Comparison of ENCODE assay signal across 9 cellular contexts in genomic region chr13:74027161-74027779, GRCh38.
DNase-seq lines count a peak whose midpoint lies in the region; ATAC-seq and TF ChIP-seq lines count a peak whose summit lies in the region.
"Had no signal": no experiment of that assay in that cellular context is flagged by ENCODE, and none has a peak within 500 bp of the region (broad histone marks: within the 10 kb centered on the region; RNA-seq: fewer than 3 reads in every experiment).

No MANE protein-coding gene starts in this region.

- peaks cover 8% of the 10 kb centered on the region for H3K36me3 ChIP-seq in CD8-positive, alpha-beta memory T cell (ENCODE audit: insufficient read depth, low read length)
- H3K36me3 ChIP-seq in colonic mucosa = no peaks in the 10 kb centered on the region

- peak overlapping the region; percentile 73 to 92 (median 85) for H3K4me3 Mint-ChIP-seq in CD8-positive, alpha-beta memory T cell
- H3K4me3 Mint-ChIP-seq in activated CD8-positive, alpha-beta T cell treated with anti-CD3 and anti-CD28 coated beads, Interleukin-2, amount 10 ng/mL, durations not matched to agents 7 days and 5 days = peak overlapping the region; percentile 71

- intact Hi-C loops in colonic mucosa (cut with DNase I) = no loop called here

- H3K36me3 Mint-ChIP-seq in CD8-positive, alpha-beta memory T cell = peaks cover 14 to 17% (median 15%) of the 10 kb centered on the region in 3 donors
- peaks cover 38% of the 10 kb centered on the region for H3K36me3 Mint-ChIP-seq in activated CD8-positive, alpha-beta T cell treated with anti-CD3 and anti-CD28 coated beads, Interleukin-2, amount 10 ng/mL, durations not matched to agents 7 days and 5 days (ENCODE audit: low read depth)

- no peak for DNase-seq in CD8-positive, alpha-beta memory T cell
- DNase-seq in activated CD8-positive, alpha-beta T cell treated with anti-CD3 and anti-CD28 coated beads, Interleukin-2, amount 10 ng/mL, durations not matched to agents 7 days and 5 days = no peak
- DNase-seq in colonic mucosa (no peak), NCI-H748 treated with DMSO at 0.1 percent for 48 hours (lab: John Stamatoyannopoulos, UW) (no peak), OCI-M1 (lab: John Stamatoyannopoulos, UW) (no peak)
- no peak for DNase-seq in activated CD8-positive, alpha-beta memory T cell treated with anti-CD3 and anti-CD28 coated beads, Interleukin-2, amount 50 U/mL, for 4 hours
- DNase-seq: DMS79 had no signal

- CTCF ChIA-PET in CD8-positive, alpha-beta memory T cell (lab: Charles Lee) = interaction anchor here (0.7 to 1.5 kb wide), 7 partner anchors 11 to 260 kb away, joined by 3 to 10 read pairs (median 3); no protein-coding TSS in a partner anchor
- CTCF ChIA-PET in activated CD8-positive, alpha-beta T cell treated with anti-CD3 and anti-CD28 coated beads, Interleukin-2, amount 10 ng/mL, durations not matched to agents 7 days and 5 days (lab: Charles Lee) = interaction anchor here (0.7 to 1.3 kb wide), 5 partner anchors 35 to 260 kb away, joined by 3 to 9 read pairs (median 4); partner anchors contain the start of gene KLF12

- peak overlapping the region in 1 of 2 donors; percentile 6 for H3K9ac ChIP-seq in colonic mucosa (ENCODE audit: low read depth in 2 of 2, low read length in 2 of 2)

- peaks cover 63% of the 10 kb centered on the region for H3K4me1 ChIP-seq in CD8-positive, alpha-beta memory T cell (ENCODE audit: insufficient read depth, low read length)
- no peaks in the 10 kb centered on the region for H3K4me1 ChIP-seq in colonic mucosa

- H3K27ac Mint-ChIP-seq in CD8-positive, alpha-beta memory T cell = peak overlapping the region; percentile 81 to 97 (median 90)
- H3K27ac Mint-ChIP-seq in activated CD8-positive, alpha-beta T cell treated with anti-CD3 and anti-CD28 coated beads, Interleukin-2, amount 10 ng/mL, durations not matched to agents 7 days and 5 days = peak overlapping the region; percentile 91

- no peaks in the 10 kb centered on the region for H3K27me3 Mint-ChIP-seq in CD8-positive, alpha-beta memory T cell
- no peaks in the 10 kb centered on the region for H3K27me3 Mint-ChIP-seq in activated CD8-positive, alpha-beta T cell treated with anti-CD3 and anti-CD28 coated beads, Interleukin-2, amount 10 ng/mL, durations not matched to agents 7 days and 5 days (ENCODE audit: low read depth)

- POLR2A ChIA-PET in CD8-positive, alpha-beta memory T cell (lab: Charles Lee) = interaction anchor here (0.7 to 1.6 kb wide), 3 partner anchors 106 to 262 kb away, joined by 3 to 12 read pairs (median 3); partner anchors contain the start of gene KLF12
- POLR2A ChIA-PET in activated CD8-positive, alpha-beta T cell treated with anti-CD3 and anti-CD28 coated beads, Interleukin-2, amount 10 ng/mL, durations not matched to agents 7 days and 5 days (lab: Charles Lee) = interaction anchor here (0.6 to 1.6 kb wide), 7 partner anchors 28 to 261 kb away, joined by 3 to 14 read pairs (median 4); no protein-coding TSS in a partner anchor

- peaks cover 83 to 97% (median 96%) of the 10 kb centered on the region in 3 donors for H3K4me1 Mint-ChIP-seq in CD8-positive, alpha-beta memory T cell
- H3K4me1 Mint-ChIP-seq in activated CD8-positive, alpha-beta T cell treated with anti-CD3 and anti-CD28 coated beads, Interleukin-2, amount 10 ng/mL, durations not matched to agents 7 days and 5 days (ENCODE audit: low read depth) = peaks cover 43% of the 10 kb centered on the region

- ATAC-seq in GM19372 (IDR thresholded peaks at IDR 0.05; ENCODE audit: low read depth, unreplicated experiment) (peak; percentile 40), HG03045 (IDR thresholded peaks at IDR 0.05; ENCODE audit: unreplicated experiment) (peak; percentile 26)
- ATAC-seq in activated CD8-positive, alpha-beta T cell treated with anti-CD3 and anti-CD28 coated beads, Interleukin-2, amount 10 ng/mL, durations not matched to agents 7 days and 5 days = peak; percentile 32

- no peak for TF ChIP-seq CTCF in colonic mucosa (IDR thresholded peaks at IDR 0.05)

- no peak overlapping the region for H3K27ac ChIP-seq in CD8-positive, alpha-beta memory T cell (ENCODE audit: low read depth, low read length)
- H3K27ac ChIP-seq in colonic mucosa = no peak overlapping the region

- H3K27me3 ChIP-seq in CD8-positive, alpha-beta memory T cell (ENCODE audit: insufficient read depth, low read length, poor library complexity, severe bottlenecking) = no peaks in the 10 kb centered on the region
- no peaks in the 10 kb centered on the region for H3K27me3 ChIP-seq in colonic mucosa

- no peaks in the 10 kb centered on the region for H3K9me3 ChIP-seq in CD8-positive, alpha-beta memory T cell (ENCODE audit: low read length)
- H3K9me3 ChIP-seq in colonic mucosa = no peaks in the 10 kb centered on the region

- peaks cover 0 to 2% (median 0%) of the 10 kb centered on the region in 5 donors for H3K9me3 Mint-ChIP-seq in CD8-positive, alpha-beta memory T cell
- H3K9me3 Mint-ChIP-seq in activated CD8-positive, alpha-beta T cell treated with anti-CD3 and anti-CD28 coated beads, Interleukin-2, amount 10 ng/mL, durations not matched to agents 7 days and 5 days (ENCODE audit: insufficient read depth) = peaks cover 16% of the 10 kb centered on the region

- peak overlapping the region; percentile 32 for H3K4me3 ChIP-seq in CD8-positive, alpha-beta memory T cell (ENCODE audit: low read length)
- no peak overlapping the region for H3K4me3 ChIP-seq in colonic mucosa
